Comparison of ENCODE assay signal across 9 cellular contexts in genomic region chr12:46964496-46965098, GRCh38.
DNase-seq lines count a peak whose midpoint lies in the region; ATAC-seq and TF ChIP-seq lines count a peak whose summit lies in the region.
"Had no signal": no experiment of that assay in that cellular context is flagged by ENCODE, and none has a peak within 500 bp of the region (broad histone marks: within the 10 kb centered on the region; RNA-seq: fewer than 3 reads in every experiment).

No MANE protein-coding gene starts in this region.

- H3K9me3 ChIP-seq in fibroblast of lung (ENCODE audit: control insufficient read depth, insufficient read depth, low read depth, low read length) (no peaks in the 10 kb centered on the region), muscle layer of colon (ENCODE audit: low read length) (no peaks in the 10 kb centered on the region), transverse colon (no peaks in the 10 kb centered on the region)

- H3K27ac ChIP-seq in RWPE1: peak overlapping the region; percentile 73
- H3K27ac ChIP-seq in fibroblast of lung (ENCODE audit: insufficient read depth, low read length): peak overlapping the region; percentile 26
- H3K27ac ChIP-seq in muscle layer of colon (ENCODE audit: low read depth, low read length): peak overlapping the region; percentile 61
- peak overlapping the region in 2 of 4 donors; percentile 8 to 52 for H3K27ac ChIP-seq in transverse colon
- H3K27ac ChIP-seq in caudate nucleus (ENCODE audit: low read depth, low read length): no peak overlapping the region

- WGBS in transverse colon (ENCODE audit: low coverage in 1 of 2), 2 donors: 49 to 74% methylated on average over 9 to 10 of the region's 10 CpGs

- H3K27me3 ChIP-seq in fibroblast of lung (ENCODE audit: control insufficient read depth, insufficient read depth, low read length) (no peaks in the 10 kb centered on the region), muscle layer of colon (ENCODE audit: control insufficient read depth in 1 of 2, insufficient read depth in 2 of 2, low read length in 2 of 2) (no peaks in the 10 kb centered on the region), transverse colon (no peaks in the 10 kb centered on the region)

- H3K4me1 ChIP-seq in fibroblast of lung (ENCODE audit: control insufficient read depth, extremely low read depth, insufficient read depth, low read length) (peaks cover 5% of the 10 kb centered on the region), muscle layer of colon (ENCODE audit: insufficient read depth, low read length) (peaks cover 33% of the 10 kb centered on the region), transverse colon (peaks cover 0 to 2% (median 0%) of the 10 kb centered on the region in 4 donors)

- no peak for ATAC-seq in GM21515 (IDR thresholded peaks at IDR 0.05; ENCODE audit: unreplicated experiment)

- no peak overlapping the region for H3K9ac ChIP-seq in fibroblast of lung (ENCODE audit: insufficient read depth, low read length)
- no peak overlapping the region for H3K9ac ChIP-seq in muscle layer of colon (ENCODE audit: low read length)

- TF ChIP-seq POLR2A in transverse colon (IDR thresholded peaks at IDR 0.05): no peak

- H3K79me2 ChIP-seq in fibroblast of lung (ENCODE audit: control insufficient read depth, insufficient read depth, low read length): no peaks in the 10 kb centered on the region

- no peak for TF ChIP-seq EP300 in transverse colon (IDR thresholded peaks at IDR 0.05; ENCODE audit: low read depth)

- H2AFZ ChIP-seq in fibroblast of lung (ENCODE audit: low read length): peak overlapping the region; percentile 11

- POLR2A ChIA-PET in RWPE1 (lab: Yijun Ruan, JAX; ENCODE audit: low non-redundant PET): no interaction called here

- CTCF ChIA-PET in RWPE1 (lab: Yijun Ruan, JAX): no interaction called here

- H3K4me2 ChIP-seq in fibroblast of lung (ENCODE audit: extremely low read depth, insufficient read depth, low read length): peak overlapping the region; percentile 55

- DNase-seq in COLO829 (ENCODE audit: low spot score) (peak; percentile 34), RWPE1 (ENCODE audit: low spot score) (peak; percentile 68), fibroblast of lung (ENCODE audit: low read depth in 2 of 2) (peak; percentile 22 to 88), transverse colon (no peak), SIG-M5 (lab: John Stamatoyannopoulos, UW) (no peak), caudate nucleus (lab: John Stamatoyannopoulos, UW) (no peak)
- DNase-seq: CD4-positive, CD25-positive, alpha-beta regulatory T cell had no signal

- no peaks in the 10 kb centered on the region for H4K20me1 ChIP-seq in fibroblast of lung (ENCODE audit: control insufficient read depth, extremely low read depth, insufficient read depth, low read length)

- H3K4me3 ChIP-seq in fibroblast of lung (replicated peaks in 1 of 4; ENCODE audit: control extremely low read depth in 1 of 4, insufficient read depth in 1 of 4, low read depth in 3 of 4, low read length in 4 of 4) (no peak overlapping the region), muscle layer of colon (ENCODE audit: low read depth in 1 of 2, low read length in 2 of 2) (peak overlapping the region in 1 of 2 donors; percentile 19), transverse colon (no peak overlapping the region)

- in situ Hi-C loops in transverse colon (cut with MboI; ENCODE audit: low pct_ligation_motif_present in 1 of 4, low pct_unique_long_range_greater_than_20kb in 1 of 4, low sequenced_read_pairs in 3 of 4): no loop called here

- TF ChIP-seq CTCF in RWPE1 (conservative IDR thresholded peaks at IDR 0.05; ENCODE audit: low read depth) (no peak), fibroblast of lung (conservative IDR thresholded peaks at IDR 0.05 in 1 of 2, IDR thresholded peaks at IDR 0.05 in 1 of 2; ENCODE audit: low read depth in 1 of 2, low read length in 2 of 2) (no peak), transverse colon (IDR thresholded peaks at IDR 0.05) (no peak)

- H3K36me3 ChIP-seq in fibroblast of lung (ENCODE audit: control insufficient read depth, insufficient read depth, low read length) (no peaks in the 10 kb centered on the region), muscle layer of colon (ENCODE audit: insufficient read depth, low read length) (no peaks in the 10 kb centered on the region), transverse colon (no peaks in the 10 kb centered on the region)

- intact Hi-C loops in transverse colon (cut with DNase I; ENCODE audit: low total_unique reads): no loop called here

Comparison
In these comparisons a context has a peak if more than half of its experiments do, and no peak if none do; other contexts are left out.
1. DNase-seq: peak in COLO829 (single experiment), RWPE1 (single experiment) and fibroblast of lung (2 of 2); none in transverse colon (single experiment), SIG-M5 (single experiment) and caudate nucleus (0 of 61).